ENCODE assay signal across 2 cellular contexts in the genomic region with DNA sequence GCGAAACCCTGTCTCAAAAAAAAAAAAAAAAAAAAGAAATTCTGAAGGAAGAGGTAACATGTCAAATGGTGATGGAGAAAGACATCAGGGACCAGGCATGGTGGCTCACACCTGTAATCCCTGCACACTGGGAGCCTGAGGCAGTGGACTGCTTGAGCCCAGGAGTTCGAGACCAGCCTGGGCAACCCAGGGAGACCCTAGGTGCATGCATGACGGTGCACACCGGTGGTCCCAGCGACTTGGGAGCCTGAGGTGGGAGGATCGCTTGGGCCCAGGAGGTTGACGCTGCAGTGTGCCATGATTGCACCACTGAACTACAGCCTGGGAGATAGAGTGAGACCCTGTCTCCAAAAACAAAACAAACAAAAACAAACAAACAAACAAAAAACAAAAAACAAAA.
TF ChIP-seq lines count a peak whose summit lies in the region.

No MANE protein-coding gene starts in this region.

TF ChIP-seq in IMR-90, 13 proteins besides CTCF, POLR2A, EP300 and RAD21:
- TF ChIP-seq FOS (IDR thresholded peaks at IDR 0.05; ENCODE audit: low read depth, low read length) (no peak), NFE2L2 (IDR thresholded peaks at IDR 0.05; ENCODE audit: low read depth, low read length) (no peak), RFX5 (IDR thresholded peaks at IDR 0.05; ENCODE audit: low read depth, low read length) (no peak), RCOR1 (IDR thresholded peaks at IDR 0.05; ENCODE audit: insufficient replicate concordance, low read length) (no peak), CEBPB (IDR thresholded peaks at IDR 0.05; ENCODE audit: low read depth, low read length) (no peak), MXI1 (IDR thresholded peaks at IDR 0.05; ENCODE audit: borderline replicate concordance, low read depth, low read length) (no peak), MAFK (IDR thresholded peaks at IDR 0.05; ENCODE audit: low read depth, low read length) (no peak), USF2 (IDR thresholded peaks at IDR 0.05; ENCODE audit: low read depth, low read length) (no peak), MAZ (IDR thresholded peaks at IDR 0.05; ENCODE audit: borderline replicate concordance, low read depth, low read length) (no peak)
- TF ChIP-seq, protein P1, sequence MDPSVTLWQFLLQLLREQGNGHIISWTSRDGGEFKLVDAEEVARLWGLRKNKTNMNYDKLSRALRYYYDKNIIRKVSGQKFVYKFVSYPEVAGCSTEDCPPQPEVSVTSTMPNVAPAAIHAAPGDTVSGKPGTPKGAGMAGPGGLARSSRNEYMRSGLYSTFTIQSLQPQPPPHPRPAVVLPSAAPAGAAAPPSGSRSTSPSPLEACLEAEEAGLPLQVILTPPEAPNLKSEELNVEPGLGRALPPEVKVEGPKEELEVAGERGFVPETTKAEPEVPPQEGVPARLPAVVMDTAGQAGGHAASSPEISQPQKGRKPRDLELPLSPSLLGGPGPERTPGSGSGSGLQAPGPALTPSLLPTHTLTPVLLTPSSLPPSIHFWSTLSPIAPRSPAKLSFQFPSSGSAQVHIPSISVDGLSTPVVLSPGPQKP (IDR thresholded peaks at IDR 0.05; ENCODE audit: borderline replicate concordance, low read depth, low read length): no peak
TF ChIP-seq in IMR-90: peak in this region for 0.

TF ChIP-seq in GM12878, 131 proteins besides CTCF, POLR2A, EP300 and RAD21:
- TF ChIP-seq RAD51 (IDR thresholded peaks at IDR 0.05) (no peak), IRF5 (IDR thresholded peaks at IDR 0.05; ENCODE audit: borderline replicate concordance) (no peak), RUNX3 (IDR thresholded peaks at IDR 0.05; ENCODE audit: low read length) (no peak), FOXK2 (IDR thresholded peaks at IDR 0.05) (no peak), CBX5 (IDR thresholded peaks at IDR 0.05; ENCODE audit: low read depth) (no peak), NFXL1 (IDR thresholded peaks at IDR 0.05; ENCODE audit: borderline replicate concordance) (no peak), TAF1 (IDR thresholded peaks at IDR 0.05; ENCODE audit: borderline replicate concordance, low read depth, low read length) (no peak), ZNF274 (IDR thresholded peaks at IDR 0.05; ENCODE audit: insufficient read depth, insufficient read length) (no peak), MYB (IDR thresholded peaks at IDR 0.05; ENCODE audit: borderline replicate concordance, low read depth, low read length) (no peak), TCF3 (IDR thresholded peaks at IDR 0.05; ENCODE audit: borderline replicate concordance, insufficient read depth, low read depth, low read length) (no peak), SMC3 (IDR thresholded peaks at IDR 0.05; ENCODE audit: borderline replicate concordance, low read length) (no peak), ATF7 (IDR thresholded peaks at IDR 0.05; ENCODE audit: low read depth) (no peak), ESRRA (IDR thresholded peaks at IDR 0.05; ENCODE audit: low read length) (no peak)
- TF ChIP-seq, protein P2, sequence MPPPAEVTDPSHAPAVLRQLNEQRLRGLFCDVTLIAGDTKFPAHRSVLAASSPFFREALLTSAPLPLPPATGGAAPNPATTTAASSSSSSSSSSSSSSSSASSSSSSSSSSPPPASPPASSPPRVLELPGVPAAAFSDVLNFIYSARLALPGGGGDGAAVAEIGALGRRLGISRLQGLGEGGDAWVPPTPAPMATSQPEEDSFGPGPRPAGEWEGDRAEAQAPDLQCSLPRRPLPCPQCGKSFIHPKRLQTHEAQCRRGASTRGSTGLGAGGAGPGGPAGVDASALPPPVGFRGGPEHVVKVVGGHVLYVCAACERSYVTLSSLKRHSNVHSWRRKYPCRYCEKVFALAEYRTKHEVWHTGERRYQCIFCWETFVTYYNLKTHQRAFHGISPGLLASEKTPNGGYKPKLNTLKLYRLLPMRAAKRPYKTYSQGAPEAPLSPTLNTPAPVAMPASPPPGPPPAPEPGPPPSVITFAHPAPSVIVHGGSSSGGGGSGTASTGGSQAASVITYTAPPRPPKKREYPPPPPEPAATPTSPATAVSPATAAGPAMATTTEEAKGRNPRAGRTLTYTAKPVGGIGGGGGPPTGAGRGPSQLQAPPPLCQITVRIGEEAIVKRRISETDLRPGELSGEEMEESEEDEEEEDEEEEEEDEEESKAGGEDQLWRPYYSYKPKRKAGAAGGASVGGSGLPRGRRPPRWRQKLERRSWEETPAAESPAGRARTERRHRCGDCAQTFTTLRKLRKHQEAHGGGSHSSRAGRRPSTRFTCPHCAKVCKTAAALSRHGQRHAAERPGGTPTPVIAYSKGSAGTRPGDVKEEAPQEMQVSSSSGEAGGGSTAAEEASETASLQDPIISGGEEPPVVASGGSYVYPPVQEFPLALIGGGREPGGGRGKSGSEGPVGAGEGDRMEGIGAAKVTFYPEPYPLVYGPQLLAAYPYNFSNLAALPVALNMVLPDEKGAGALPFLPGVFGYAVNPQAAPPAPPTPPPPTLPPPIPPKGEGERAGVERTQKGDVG (CRISPR knock-in tag; IDR thresholded peaks at IDR 0.05): no peak
